In genomic region chr5:138241688-138242547, GRCh38 we compare ENCODE assay signal across 8 cellular contexts. TPM values are rescaled to one million over a fixed set of nuclear protein-coding genes. Genes with fewer than 3 reads are reported as not detected.
A peak's percentile ranks its signal among the peaks of the same experiment; 100 is the strongest.
DNase-seq lines count a peak whose midpoint lies in the region; ATAC-seq, FAIRE-seq and TF ChIP-seq lines count a peak whose summit lies in the region.

No MANE protein-coding gene starts in this region.

- no peaks in the 10 kb centered on the region for H3K9me1 ChIP-seq in keratinocyte (ENCODE audit: control insufficient read depth, extremely low read depth, insufficient read depth, low read length)

- peak overlapping the region in 7 of 8 donors; percentile 43 to 83 (median 65) for H3K4me3 Mint-ChIP-seq in CD4-positive, alpha-beta memory T cell

- no peaks in the 10 kb centered on the region for H3K9me3 ChIP-seq in CD4-positive, alpha-beta memory T cell (ENCODE audit: control insufficient read depth in 1 of 2, low read length in 2 of 2)
- H3K9me3 ChIP-seq in mammary epithelial cell (replicated peaks; ENCODE audit: insufficient read depth, low read length) (no peaks in the 10 kb centered on the region), keratinocyte (ENCODE audit: control insufficient read depth, low read depth, low read length) (no peaks in the 10 kb centered on the region), spleen (no peaks in the 10 kb centered on the region)

- BruUV-seq in mammary epithelial cell (replicated peaks; lab: Mats Ljungman, UMichigan): no TSS peak

- no peak for TF ChIP-seq RAD21 in Ishikawa (IDR thresholded peaks at IDR 0.05; ENCODE audit: low read depth)

- peaks cover 23% of the 10 kb centered on the region for H3K27me3 ChIP-seq in CD4-positive, alpha-beta memory T cell (ENCODE audit: insufficient read depth, low read length)
- H3K27me3 ChIP-seq in mammary epithelial cell (ENCODE audit: insufficient read depth, low read length) (peaks cover 14% of the 10 kb centered on the region), keratinocyte (ENCODE audit: control insufficient read depth, extremely low read depth, insufficient read depth, low read length) (peaks cover 41% of the 10 kb centered on the region), spleen (replicated peaks in 1 of 7) (peaks cover 3 to 68% (median 24%) of the 10 kb centered on the region in 7 donors)

- no peaks in the 10 kb centered on the region for H3K79me2 ChIP-seq in mammary epithelial cell (ENCODE audit: insufficient read depth, low read length)
- no peaks in the 10 kb centered on the region for H3K79me2 ChIP-seq in keratinocyte (ENCODE audit: control insufficient read depth, insufficient read depth, low read length)

- no peaks in the 10 kb centered on the region for H3K36me3 ChIP-seq in CD4-positive, alpha-beta memory T cell (ENCODE audit: insufficient read depth, low read length)
- H3K36me3 ChIP-seq in mammary epithelial cell (ENCODE audit: insufficient read depth, low read length): no peaks in the 10 kb centered on the region
- no peaks in the 10 kb centered on the region for H3K36me3 ChIP-seq in keratinocyte (ENCODE audit: control insufficient read depth in 2 of 2, extremely low read depth in 1 of 2, insufficient read depth in 2 of 2, low read length in 2 of 2)
- H3K36me3 ChIP-seq in spleen: no peaks in the 10 kb centered on the region

- H3K9ac ChIP-seq in mammary epithelial cell (ENCODE audit: insufficient read depth, low read length) (no peak overlapping the region), keratinocyte (ENCODE audit: control insufficient read depth, extremely low read depth, insufficient read depth, low read length) (no peak overlapping the region)

- no peak for TF ChIP-seq POLR2A in spleen (IDR thresholded peaks at IDR 0.05)

- H3K9me3 Mint-ChIP-seq in CD4-positive, alpha-beta memory T cell: no peaks in the 10 kb centered on the region

- no peak for TF ChIP-seq EP300 in Ishikawa (IDR thresholded peaks at IDR 0.05; ENCODE audit: borderline replicate concordance)

- CTCF ChIA-PET in CD4-positive, alpha-beta memory T cell (lab: Charles Lee; ENCODE audit: partially characterized antibody): no interaction called here
- CTCF ChIA-PET in mammary epithelial cell (lab: Charles Lee; ENCODE audit: low non-redundant PET): no interaction called here

- H3K4me2 ChIP-seq in mammary epithelial cell (ENCODE audit: insufficient read depth, low read depth, low read length) (peak overlapping the region; percentile 70), keratinocyte (ENCODE audit: control insufficient read depth, extremely low read depth, insufficient read depth, low read depth, low read length) (peak overlapping the region; percentile 39)

- peaks cover 37 to 45% of the 10 kb centered on the region in 2 donors for H3K27me3 Mint-ChIP-seq in CD4-positive, alpha-beta memory T cell

- peaks cover 14% of the 10 kb centered on the region for H3K4me1 ChIP-seq in CD4-positive, alpha-beta memory T cell (ENCODE audit: insufficient read depth, low read length)
- H3K4me1 ChIP-seq in mammary epithelial cell (ENCODE audit: insufficient read depth, low read length): no peaks in the 10 kb centered on the region
- H3K4me1 ChIP-seq in keratinocyte (ENCODE audit: control insufficient read depth, extremely low read depth, insufficient read depth, low read length): peaks cover 3% of the 10 kb centered on the region
- peaks cover 7 to 21% (median 17%) of the 10 kb centered on the region in 6 donors for H3K4me1 ChIP-seq in spleen

- in situ Hi-C loops in mammary epithelial cell (cut with MboI; ENCODE audit: low sequenced_read_pairs in 2 of 2): no loop called here

- ATAC-seq in GM18517 (IDR thresholded peaks at IDR 0.05; ENCODE audit: unreplicated experiment): no peak

- no peaks in the 10 kb centered on the region for H4K20me1 ChIP-seq in mammary epithelial cell (ENCODE audit: insufficient read depth, low read length)
- H4K20me1 ChIP-seq in keratinocyte (ENCODE audit: control insufficient read depth, extremely low read depth, insufficient read depth, low read length): no peaks in the 10 kb centered on the region

- dilution Hi-C loops in mammary epithelial cell (cut with HindIII; ENCODE audit: low sequenced_read_pairs) (no loop called here), keratinocyte (cut with MboI; ENCODE audit: extremely low pct_ligation_motif_present, low sequenced_read_pairs) (no loop called here)

- WGBS in mammary epithelial cell (ENCODE audit: low coverage, missing lambda C conversion rate): 18% methylated on average over 43 of the region's 67 CpGs
- WGBS in spleen, 5 donors: 5 to 9% (median 7%) methylated on average over 35 to 67 of the region's 67 CpGs

- H3K4me1 Mint-ChIP-seq in CD4-positive, alpha-beta memory T cell: peaks cover 10 to 19% (median 14%) of the 10 kb centered on the region in 4 donors

- intact Hi-C loops in CD4-positive, alpha-beta memory T cell (cut with micrococcal nuclease): no loop called here
- intact Hi-C loops in mammary epithelial cell (cut with micrococcal nuclease) (no loop called here), spleen (cut with DNase I; ENCODE audit: low total_unique reads) (no loop called here)

- POLR2A ChIA-PET in CD4-positive, alpha-beta memory T cell (lab: Charles Lee; ENCODE audit: partially characterized antibody): no interaction called here

- peak overlapping the region; percentile 61 for H2AFZ ChIP-seq in mammary epithelial cell (ENCODE audit: low read depth, low read length)
- peak overlapping the region; percentile 49 for H2AFZ ChIP-seq in keratinocyte (ENCODE audit: control insufficient read depth, low read length)

- H3K27ac ChIP-seq in CD4-positive, alpha-beta memory T cell (ENCODE audit: low read depth, low read length): no peak overlapping the region
- H3K27ac ChIP-seq in mammary epithelial cell (ENCODE audit: insufficient read depth, low read depth, low read length) (no peak overlapping the region), keratinocyte (ENCODE audit: control insufficient read depth, insufficient read depth, low read length) (no peak overlapping the region), spleen (no peak overlapping the region)

- no peak for FAIRE-seq in keratinocyte (lab: Jason Lieb, UNC)

- H3K4me3 ChIP-seq in CD4-positive, alpha-beta memory T cell (ENCODE audit: low read length in 2 of 2): no peak overlapping the region
- peak overlapping the region in 1 of 3 experiments; percentile 16 for H3K4me3 ChIP-seq in mammary epithelial cell (replicated peaks in 1 of 3; ENCODE audit: insufficient read depth in 1 of 3, low read depth in 2 of 3, low read length in 3 of 3)
- peak overlapping the region; percentile 5 to 61 (median 56) for H3K4me3 ChIP-seq in keratinocyte (ENCODE audit: control insufficient read depth in 2 of 3, extremely low read depth in 1 of 3, insufficient read depth in 2 of 3, low read depth in 1 of 3, low read length in 3 of 3)
- peak overlapping the region; percentile 24 to 69 (median 42) for H3K4me3 ChIP-seq in spleen

- no peaks in the 10 kb centered on the region for H3K36me3 Mint-ChIP-seq in CD4-positive, alpha-beta memory T cell

- peak in 3 of 5 donors; percentile 6 to 11 (median 9) for DNase-seq in CD4-positive, alpha-beta memory T cell
- DNase-seq in mammary epithelial cell (no peak), keratinocyte (ENCODE audit: low read depth, low spot score) (no peak), spleen (peak; percentile 83), COLO829 (ENCODE audit: low spot score) (no peak), pons (ENCODE audit: low spot score) (no peak)

- TF ChIP-seq CTCF in mammary epithelial cell (conservative IDR thresholded peaks at IDR 0.05 in 1 of 2, IDR thresholded peaks at IDR 0.05 in 1 of 2; ENCODE audit: extremely low read depth in 1 of 2, insufficient read depth in 1 of 2, low read depth in 1 of 2, low read length in 2 of 2) (no peak), keratinocyte (optimal IDR thresholded peaks at IDR 0.05 in 1 of 3, IDR thresholded peaks at IDR 0.05 in 1 of 3, conservative IDR thresholded peaks at IDR 0.05 in 1 of 3; ENCODE audit: extremely low read depth in 1 of 3, insufficient read depth in 2 of 3, low read length in 3 of 3) (no peak), spleen (IDR thresholded peaks at IDR 0.05 in 8 of 11, conservative IDR thresholded peaks at IDR 0.05 in 3 of 11) (no peak)

- H3K27ac Mint-ChIP-seq in CD4-positive, alpha-beta memory T cell: no peak overlapping the region

TF ChIP-seq in Ishikawa, 13 proteins besides CTCF, POLR2A, EP300 and RAD21 (continues in another document):
- TF ChIP-seq CEBPB (IDR thresholded peaks at IDR 0.05): no peak
- TF ChIP-seq EGR1 (IDR thresholded peaks at IDR 0.05): peak; percentile 72; the same call in 1 of the 2 replicates

RNA-seq across cellular contexts. Expression of gene CDC23, which starts 28.8 kb away (rescaled TPM):
- 10 to 100 TPM; 31.9 to 32.5 TPM for total RNA-seq in CD4-positive, alpha-beta memory T cell
- 10 to 100 TPM; 25.5 to 26.3 TPM for polyA plus RNA-seq in CD4-positive, alpha-beta memory T cell
- total RNA-seq in mammary epithelial cell: 10 to 100 TPM; 30.7 to 31.2 TPM
- 20.5 TPM for polyA plus RNA-seq in mammary epithelial cell
- polyA minus RNA-seq in mammary epithelial cell: 36.2 TPM
- 26.4 to 40.2 TPM (median 33.2 TPM) in 3 replicates for polyA plus RNA-seq in keratinocyte
- 17.4 TPM for polyA plus RNA-seq in keratinocyte (2011; ENCODE audit: low read depth)
- polyA plus RNA-seq in keratinocyte (2011; cell fraction: cytosol; rRNA removed): 17.5 and 33.9 TPM in 2 replicates
- polyA plus RNA-seq in keratinocyte (2011; cell fraction: nucleus; rRNA removed): 40.3 and 47.1 TPM in 2 replicates
- polyA plus RNA-seq in keratinocyte (2012; ENCODE audit: low replicate concordance): 14.1 and 19.4 TPM in 2 replicates
- 15.2 to 29.1 TPM (median 23.0 TPM) in 3 replicates for polyA minus RNA-seq in keratinocyte
- polyA minus RNA-seq in keratinocyte (2011; cell fraction: cytosol; rRNA and poly(A)+ RNA removed): 13.2 TPM
- 21.0 and 25.1 TPM in 2 replicates for polyA minus RNA-seq in keratinocyte (2011; cell fraction: nucleus; rRNA and poly(A)+ RNA removed)
- total RNA-seq in spleen: 10 to 100 TPM; 21.0 to 28.6 (median 23.3) TPM
- 10 to 100 TPM in 2 of 3 donors, 1 to 10 TPM in 1; 8.7 to 14.0 (median 12.2) TPM for polyA plus RNA-seq in spleen

RNA-seq across cellular contexts. Expression of gene GFRA3, which starts 32.5 kb away (rescaled TPM):
- total RNA-seq in CD4-positive, alpha-beta memory T cell: not detected
- not detected for polyA plus RNA-seq in CD4-positive, alpha-beta memory T cell
- total RNA-seq in mammary epithelial cell (not detected), spleen (not detected)
- polyA plus RNA-seq in mammary epithelial cell (not detected), keratinocyte (not detected in 3 replicates), spleen (1 to 10 TPM in 1 of 3 donors, under 1 TPM in 1, not detected in 1; 0.14 to 1.2 TPM)
- polyA minus RNA-seq in mammary epithelial cell (not detected), keratinocyte (not detected in 3 replicates)
- polyA plus RNA-seq in keratinocyte (2011; ENCODE audit: low read depth): not detected
- not detected in 2 replicates for polyA plus RNA-seq in keratinocyte (2011; cell fraction: cytosol; rRNA removed)
- not detected in 2 replicates for polyA plus RNA-seq in keratinocyte (2011; cell fraction: nucleus; rRNA removed)
- polyA plus RNA-seq in keratinocyte (2012; ENCODE audit: low replicate concordance): not detected in 2 replicates
- polyA minus RNA-seq in keratinocyte (2011; cell fraction: cytosol; rRNA and poly(A)+ RNA removed): not detected
- not detected in 2 replicates for polyA minus RNA-seq in keratinocyte (2011; cell fraction: nucleus; rRNA and poly(A)+ RNA removed)

Comparison
In these comparisons a context has a peak if more than half of its experiments do, and no peak if none do; other contexts are left out.
1. DNase-seq: peak in CD4-positive, alpha-beta memory T cell (3 of 5) and spleen (single experiment); none in mammary epithelial cell (single experiment), keratinocyte (single experiment), COLO829 (single experiment) and pons (single experiment).
2. H3K4me3 ChIP-seq: peak in keratinocyte (3 of 3) and spleen (8 of 8); none in CD4-positive, alpha-beta memory T cell (0 of 2).